ENCODE assay signal across 8 cellular contexts in genomic region chr1:230067871-230068814, GRCh38. TPM values are rescaled to one million over a fixed set of nuclear protein-coding genes. Genes with fewer than 3 reads are reported as not detected.
DNase-seq lines count a peak whose midpoint lies in the region; ATAC-seq and TF ChIP-seq lines count a peak whose summit lies in the region.

No MANE protein-coding gene starts in this region.

- H3K36me3 Mint-ChIP-seq in Calu3 (ENCODE audit: insufficient read depth, unreplicated experiment): peaks cover 26% of the 10 kb centered on the region
- no peaks in the 10 kb centered on the region for H3K36me3 Mint-ChIP-seq in activated CD4-positive, alpha-beta memory T cell treated with anti-CD3 and anti-CD28 coated beads, Interleukin-2, amount 10 ng/mL, durations not matched to agents 7 days and 5 days (ENCODE audit: low read depth)
- peaks cover 3% of the 10 kb centered on the region for H3K36me3 Mint-ChIP-seq in endothelial cell (ENCODE audit: low read depth, unreplicated experiment)

- H3K27ac Mint-ChIP-seq in Calu3 (ENCODE audit: unreplicated experiment) (peak overlapping the region; percentile 52), endothelial cell (ENCODE audit: unreplicated experiment) (no peak overlapping the region)
- peak overlapping the region; percentile 73 for H3K27ac Mint-ChIP-seq in activated CD4-positive, alpha-beta memory T cell treated with anti-CD3 and anti-CD28 coated beads, Interleukin-2, amount 10 ng/mL, durations not matched to agents 7 days and 5 days

- no peak for TF ChIP-seq CTCF in Calu3 (IDR thresholded peaks at IDR 0.05; ENCODE audit: unreplicated experiment)
- no peak for TF ChIP-seq CTCF in IMR-90 (conservative IDR thresholded peaks at IDR 0.05; ENCODE audit: low read depth, low read length)
- TF ChIP-seq CTCF in endothelial cell (IDR thresholded peaks at IDR 0.05; ENCODE audit: unreplicated experiment): no peak
- TF ChIP-seq CTCF in stomach (IDR thresholded peaks at IDR 0.05): no peak

- H3K18ac ChIP-seq in IMR-90 (ENCODE audit: low read depth, low read length) (peak overlapping the region; percentile 48), mesendoderm (ENCODE audit: low read length) (peak overlapping the region; percentile 2)

- H4K8ac ChIP-seq in IMR-90 (ENCODE audit: low read depth in 2 of 2, low read length in 2 of 2) (peak overlapping the region in 1 of 2 experiments; percentile 14; a peak in 2 of 4 replicates), mesendoderm (ENCODE audit: low read depth, low read length) (no peak overlapping the region)

- H2BK15ac ChIP-seq in IMR-90 (ENCODE audit: low read depth, low read length) (peak overlapping the region; percentile 13; the same call in 1 of the 3 replicates), mesendoderm (replicated peaks; ENCODE audit: low read depth) (no peak overlapping the region)

- peaks cover 16% of the 10 kb centered on the region for H3K9me1 ChIP-seq in IMR-90 (ENCODE audit: insufficient read depth, low read length)

- H3K4ac ChIP-seq in IMR-90 (ENCODE audit: low read depth, low read length) (peak overlapping the region; percentile 76), mesendoderm (ENCODE audit: low read depth, low read length) (no peak overlapping the region)

- in situ Hi-C loops in IMR-90 (cut with MboI; ENCODE audit: low sequenced_read_pairs): no loop called here

- TF ChIP-seq EP300 in stomach (IDR thresholded peaks at IDR 0.05): no peak

- H3K27ac ChIP-seq in IMR-90 (ENCODE audit: insufficient read depth, low read length): peak overlapping the region; percentile 78
- H3K27ac ChIP-seq in mesendoderm (ENCODE audit: low read depth, low read length): peak overlapping the region; percentile 22
- peak overlapping the region; percentile 91 to 99 (median 95) for H3K27ac ChIP-seq in stomach

- H3K9me3 ChIP-seq in IMR-90 (ENCODE audit: control insufficient read depth, insufficient read depth, low read length): no peaks in the 10 kb centered on the region
- H3K9me3 ChIP-seq in stomach: no peaks in the 10 kb centered on the region

- H3K4me1 Mint-ChIP-seq in Calu3 (ENCODE audit: low read depth, unreplicated experiment) (peaks cover 41% of the 10 kb centered on the region), endothelial cell (ENCODE audit: unreplicated experiment) (peaks cover 13% of the 10 kb centered on the region)
- H3K4me1 Mint-ChIP-seq in activated CD4-positive, alpha-beta memory T cell treated with anti-CD3 and anti-CD28 coated beads, Interleukin-2, amount 10 ng/mL, durations not matched to agents 7 days and 5 days: peaks cover 23% of the 10 kb centered on the region

- H3K56ac ChIP-seq in IMR-90 (ENCODE audit: extremely low read depth, insufficient read depth, low read length): peak overlapping the region; percentile 83
- peak overlapping the region; percentile 90 for H3K56ac ChIP-seq in mesendoderm (ENCODE audit: low read length)

- H3K9ac ChIP-seq in IMR-90 (ENCODE audit: low read depth, low read length) (peak overlapping the region; percentile 89), mesendoderm (ENCODE audit: low read length) (peak overlapping the region; percentile 90)

- H3K9me3 Mint-ChIP-seq in Calu3 (ENCODE audit: low read depth, unreplicated experiment) (peaks cover 4% of the 10 kb centered on the region), endothelial cell (ENCODE audit: unreplicated experiment) (no peaks in the 10 kb centered on the region)
- no peaks in the 10 kb centered on the region for H3K9me3 Mint-ChIP-seq in activated CD4-positive, alpha-beta memory T cell treated with anti-CD3 and anti-CD28 coated beads, Interleukin-2, amount 10 ng/mL, durations not matched to agents 7 days and 5 days

- peaks cover 53% of the 10 kb centered on the region for H4K20me1 ChIP-seq in IMR-90 (ENCODE audit: insufficient read depth, low read length)

- H2AFZ ChIP-seq in IMR-90 (replicated peaks; ENCODE audit: low read length, poor library complexity): peak overlapping the region; percentile 89

- 1% methylated on average over 21 of the region's 65 CpGs; no CpG with 5 or more reads in 1 of the 2 experiments for WGBS in IMR-90 (ENCODE audit: extremely low coverage in 2 of 2, insufficient read length in 1 of 2), 2 experiments
- no CpG with 5 or more reads among the region's 65 CpGs for WGBS in mesendoderm (ENCODE audit: extremely low coverage, insufficient coverage, low lambda C conversion rate)
- 1 to 2% (median 1%) methylated on average over 57 to 65 of the region's 65 CpGs for WGBS in stomach, 5 donors

- H3K4me3 ChIP-seq in IMR-90 (ENCODE audit: insufficient read depth, low read depth, low read length): peak overlapping the region; percentile 81
- H3K4me3 ChIP-seq in mesendoderm (ENCODE audit: low read length): peak overlapping the region; percentile 83
- peak overlapping the region; percentile 82 to 97 (median 95) for H3K4me3 ChIP-seq in stomach

- TF ChIP-seq POLR2A in IMR-90 (IDR thresholded peaks at IDR 0.05; ENCODE audit: low read depth, low read length) (peak; percentile 66), stomach (IDR thresholded peaks at IDR 0.05) (no peak)

- H4K5ac ChIP-seq in IMR-90 (ENCODE audit: low read depth, low read length): no peak overlapping the region
- no peak overlapping the region for H4K5ac ChIP-seq in mesendoderm (ENCODE audit: low read length)

- H3K36me3 ChIP-seq in IMR-90 (ENCODE audit: control insufficient read depth, insufficient read depth, low read length): no peaks in the 10 kb centered on the region
- no peaks in the 10 kb centered on the region for H3K36me3 ChIP-seq in mesendoderm (ENCODE audit: control insufficient read depth, insufficient read depth, low read length)
- no peaks in the 10 kb centered on the region for H3K36me3 ChIP-seq in stomach

- DNase-seq in Calu3: peak; percentile 45
- no peak for DNase-seq in IMR-90
- DNase-seq in activated CD4-positive, alpha-beta memory T cell treated with anti-CD3 and anti-CD28 coated beads, Interleukin-2, amount 10 ng/mL, durations not matched to agents 7 days and 5 days: peak; percentile 34
- peak; percentile 64 for DNase-seq in endothelial cell (ENCODE audit: low spot score)
- peak; percentile 68 for DNase-seq in mesendoderm
- peak; percentile 31 for DNase-seq in stomach
- DNase-seq in NCI-H2029 (lab: John Stamatoyannopoulos, UW): no peak

- 0 out of 2 replicates have a peak overlapping the region, but pooled peaks have one; percentile 11 for H4K91ac ChIP-seq in IMR-90 (ENCODE audit: insufficient read depth, low read depth, low read length)

- peaks cover 20% of the 10 kb centered on the region for H3K79me2 ChIP-seq in mesendoderm (ENCODE audit: control insufficient read depth, insufficient read depth, low read length)

- peak overlapping the region; percentile 66 for H2AK9ac ChIP-seq in IMR-90 (replicated peaks; ENCODE audit: low read depth, low read length, poor library complexity)

- H3K27me3 ChIP-seq in IMR-90 (ENCODE audit: control insufficient read depth, insufficient read depth, low read length): no peaks in the 10 kb centered on the region
- no peaks in the 10 kb centered on the region for H3K27me3 ChIP-seq in mesendoderm (ENCODE audit: insufficient read depth, low read length, poor library complexity)
- no peaks in the 10 kb centered on the region for H3K27me3 ChIP-seq in stomach

- CTCF ChIA-PET in Calu3 (lab: Charles Lee) (interaction anchor here (1.0 kb wide), 1 partner anchor 22 kb away, joined by 4 read pairs; no protein-coding TSS in a partner anchor), IMR-90 (lab: Yijun Ruan, JAX) (no interaction called here)
- CTCF ChIA-PET in activated CD4-positive, alpha-beta memory T cell treated with anti-CD3 and anti-CD28 coated beads, Interleukin-2, amount 10 ng/mL, durations not matched to agents 7 days and 5 days (lab: Charles Lee): interaction anchor here (0.9 kb wide), 1 partner anchor 99 kb away, joined by 3 read pairs; no protein-coding TSS in a partner anchor

- peak overlapping the region; percentile 73 for H3K14ac ChIP-seq in IMR-90 (replicated peaks; ENCODE audit: low read depth, low read length)

- dilution Hi-C loops in IMR-90 (cut with HindIII; ENCODE audit: low sequenced_read_pairs, unreplicated experiment): no loop called here

- POLR2A ChIA-PET in IMR-90 (lab: Charles Lee; ENCODE audit: unreplicated experiment): no interaction called here
- POLR2A ChIA-PET in activated CD4-positive, alpha-beta memory T cell treated with anti-CD3 and anti-CD28 coated beads, Interleukin-2, amount 10 ng/mL, durations not matched to agents 7 days and 5 days (lab: Charles Lee): interaction anchor here (0.7 kb wide), 1 partner anchor 9 kb away, joined by 3 read pairs; no protein-coding TSS in a partner anchor

- H3K4me3 Mint-ChIP-seq in Calu3 (ENCODE audit: low read depth, unreplicated experiment) (peak overlapping the region; percentile 99), endothelial cell (ENCODE audit: unreplicated experiment) (peak overlapping the region; percentile 91)
- H3K4me3 Mint-ChIP-seq in activated CD4-positive, alpha-beta memory T cell treated with anti-CD3 and anti-CD28 coated beads, Interleukin-2, amount 10 ng/mL, durations not matched to agents 7 days and 5 days: peak overlapping the region; percentile 85

- H3K4me2 ChIP-seq in IMR-90 (ENCODE audit: low read depth, low read length): peak overlapping the region; percentile 76
- peak overlapping the region; percentile 97 for H3K4me2 ChIP-seq in mesendoderm (ENCODE audit: low read length)

- no peak overlapping the region for H2BK20ac ChIP-seq in IMR-90 (ENCODE audit: low read depth, low read length)

- H3K79me1 ChIP-seq in IMR-90 (ENCODE audit: low read depth in 1 of 2, low read length in 2 of 2) (peaks cover 5 to 50% of the 10 kb centered on the region in 2 experiments; a peak in 3 of 4 replicates), mesendoderm (ENCODE audit: low read length) (peaks cover 13% of the 10 kb centered on the region)

- H2BK120ac ChIP-seq in IMR-90 (ENCODE audit: low read depth, low read length): peak overlapping the region; percentile 17; the same call in 1 of the 2 replicates
- H2BK120ac ChIP-seq in mesendoderm (ENCODE audit: low read depth, low read length): no peak overlapping the region

- TF ChIP-seq RAD21 in IMR-90 (IDR thresholded peaks at IDR 0.05; ENCODE audit: low read length): no peak; the same call in 1 of the 2 replicates

- peak overlapping the region; percentile 93 for H3K23ac ChIP-seq in IMR-90 (ENCODE audit: low read depth, low read length)
- peak overlapping the region; percentile 66 for H3K23ac ChIP-seq in mesendoderm (ENCODE audit: low read length)

- BruUV-seq in Calu3 (replicated peaks; lab: Mats Ljungman, UMichigan): no TSS peak
- no TSS peak for BruUV-seq in IMR-90 (replicated peaks; lab: Mats Ljungman, UMichigan)

- H3K27me3 Mint-ChIP-seq in Calu3 (ENCODE audit: unreplicated experiment) (no peaks in the 10 kb centered on the region), endothelial cell (ENCODE audit: unreplicated experiment) (peaks cover 9% of the 10 kb centered on the region)
- no peaks in the 10 kb centered on the region for H3K27me3 Mint-ChIP-seq in activated CD4-positive, alpha-beta memory T cell treated with anti-CD3 and anti-CD28 coated beads, Interleukin-2, amount 10 ng/mL, durations not matched to agents 7 days and 5 days

- intact Hi-C loops in Calu3 (cut with micrococcal nuclease; ENCODE audit: unreplicated experiment) (loop anchor here (2.0 to 5.0 kb wide), 3 partner anchors 17 to 99 kb away; no protein-coding TSS in a partner anchor), IMR-90 (cut with micrococcal nuclease) (loop anchor here (1.0 to 5.0 kb wide), 5 partner anchors 37 to 509 kb away; partner anchors contain the start of gene ABCB10), stomach (cut with DNase I; ENCODE audit: low total_unique reads) (no loop called here)

- H3K4me1 ChIP-seq in IMR-90 (ENCODE audit: control insufficient read depth, insufficient read depth, low read length) (peaks cover 18% of the 10 kb centered on the region), mesendoderm (ENCODE audit: control insufficient read depth, low read depth, low read length) (peaks cover 5% of the 10 kb centered on the region), stomach (peaks cover 32 to 61% (median 48%) of the 10 kb centered on the region in 4 donors)

- peak overlapping the region; percentile 30; the same call in 1 of the 2 replicates for H2AK5ac ChIP-seq in IMR-90 (ENCODE audit: low read depth, low read length)
- no peak overlapping the region for H2AK5ac ChIP-seq in mesendoderm (ENCODE audit: low read length)

- H2BK5ac ChIP-seq in IMR-90 (ENCODE audit: low read depth, low read length, poor library complexity, severe bottlenecking) (peak overlapping the region; percentile 44), mesendoderm (ENCODE audit: low read length) (no peak overlapping the region)

- ATAC-seq in IMR-90 (ENCODE audit: low read depth) (peak; percentile 15), GM18519 (IDR thresholded peaks at IDR 0.05; ENCODE audit: low FRiP score, unreplicated experiment) (no peak)

RNA-seq across cellular contexts. Expression of gene GALNT2, which starts 1.1 kb away (rescaled TPM):
- total RNA-seq in Calu3 (2022): 136 and 141 TPM in 2 replicates
- 50.4 and 58.6 TPM in 2 replicates for total RNA-seq in IMR-90 (2012; rRNA removed)
- 170 and 189 TPM in 2 replicates for polyA plus RNA-seq in IMR-90 (2012; rRNA removed)
- polyA plus RNA-seq in IMR-90 (2012; cell fraction: cytosol; rRNA removed): 173 and 231 TPM in 2 replicates
- polyA plus RNA-seq in IMR-90 (2012; cell fraction: nucleus; rRNA removed; ENCODE audit: low replicate concordance): 130 and 137 TPM in 2 replicates
- total RNA-seq in activated CD4-positive, alpha-beta memory T cell treated with anti-CD3 and anti-CD28 coated beads, Interleukin-2, amount 10 ng/mL, durations not matched to agents 7 days and 5 days: 10 to 100 TPM; 18.7 to 19.1 TPM
- total RNA-seq in endothelial cell (ENCODE audit: unreplicated experiment): 74.8 TPM
- polyA plus RNA-seq in mesendoderm (2013, experiment 1 of 2): 36.8 TPM
- polyA plus RNA-seq in mesendoderm (2013, experiment 2 of 2): 37.2 TPM
- total RNA-seq in stomach: 100 to 1,000 TPM in 1 of 5 donors, 10 to 100 TPM in 4; 39.3 to 101 (median 49.6) TPM
- polyA plus RNA-seq in stomach: 10 to 100 TPM in 2 of 3 donors, 1 to 10 TPM in 1; 5.5 to 18.1 (median 17.8) TPM

Comparison
In these comparisons a context has a peak if more than half of its experiments do, and no peak if none do; other contexts are left out.
1. DNase-seq: peak in Calu3 (single experiment), activated CD4-positive, alpha-beta memory T cell treated with anti-CD3 and anti-CD28 coated beads, Interleukin-2, amount 10 ng/mL, durations not matched to agents 7 days and 5 days (single experiment), endothelial cell (single experiment), mesendoderm (single experiment) and stomach (single experiment); none in IMR-90 (single experiment) and NCI-H2029 (single experiment).
2. H3K27ac ChIP-seq: peak in every context shown above with its lines; median percentile 95 in stomach; 78 in IMR-90; 22 in mesendoderm.
3. Peak in every context shown above with its lines, with median percentiles within 50 percentile points of each other: H3K4me3 Mint-ChIP-seq and H3K4me3 ChIP-seq.